18 cellular contexts compared by ENCODE assay signal in genomic region chrX:136636121-136636520, GRCh38. TPM values are rescaled to one million over a fixed set of nuclear protein-coding genes. Genes with fewer than 3 reads are reported as not detected.
DNase-seq lines count a peak whose midpoint lies in the region; ATAC-seq and TF ChIP-seq lines count a peak whose summit lies in the region.
"Had no signal": no experiment of that assay in that cellular context is flagged by ENCODE, and none has a peak within 500 bp of the region (broad histone marks: within the 10 kb centered on the region; RNA-seq: fewer than 3 reads in every experiment).

No MANE protein-coding gene starts in this region.

- no peaks in the 10 kb centered on the region for H3K79me1 ChIP-seq in mesenchymal stem cell (replicated peaks; ENCODE audit: low read length, poor library complexity, severe bottlenecking)

- H3K23ac ChIP-seq in mesenchymal stem cell (ENCODE audit: low read length in 2 of 2): no peak overlapping the region

- no peak overlapping the region for H4K8ac ChIP-seq in mesenchymal stem cell (ENCODE audit: low read length)

- no CpG with 5 or more reads among the region's 3 CpGs for WGBS in mesenchymal stem cell

- H3K9me3 Mint-ChIP-seq in activated CD4-positive, alpha-beta T cell treated with anti-CD3 and anti-CD28 coated beads, Interleukin-2, amount 10 ng/mL, durations not matched to agents 24 days and 14 days: no peaks in the 10 kb centered on the region
- no peaks in the 10 kb centered on the region for H3K9me3 Mint-ChIP-seq in WTC11
- H3K9me3 Mint-ChIP-seq: type B pancreatic cell had no signal

- intact Hi-C loops in activated CD4-positive, alpha-beta T cell treated with anti-CD3 and anti-CD28 coated beads, Interleukin-2, amount 10 ng/mL, durations not matched to agents 24 days and 14 days (cut with micrococcal nuclease): no loop called here

- no peak overlapping the region for H3K18ac ChIP-seq in mesenchymal stem cell (ENCODE audit: low read depth in 1 of 2, low read length in 2 of 2)

- H3K27me3 ChIP-seq in HAP-1 (ENCODE audit: low read depth): peaks cover 3% of the 10 kb centered on the region; the same call in 1 of the 2 replicates
- H3K27me3 ChIP-seq in mesenchymal stem cell (ENCODE audit: control insufficient read depth in 1 of 2, insufficient read depth in 1 of 2, low read length in 2 of 2): peaks cover 0 to 26% of the 10 kb centered on the region in 2 experiments
- H3K27me3 ChIP-seq: foreskin keratinocyte, sigmoid colon had no signal

- peak; percentile 93 for ATAC-seq in WTC11
- no peak for ATAC-seq in GM21526 (IDR thresholded peaks at IDR 0.05; ENCODE audit: low FRiP score, unreplicated experiment)
- ATAC-seq: foreskin keratinocyte had no signal

- no peak overlapping the region for H2AFZ ChIP-seq in mesenchymal stem cell (ENCODE audit: low read depth, low read length)

- H3K36me3 Mint-ChIP-seq in activated CD4-positive, alpha-beta T cell treated with anti-CD3 and anti-CD28 coated beads, Interleukin-2, amount 10 ng/mL, durations not matched to agents 24 days and 14 days (ENCODE audit: low read depth): peaks cover 4% of the 10 kb centered on the region
- H3K36me3 Mint-ChIP-seq in WTC11: no peaks in the 10 kb centered on the region
- H3K36me3 Mint-ChIP-seq: type B pancreatic cell had no signal

- H4K91ac ChIP-seq in mesenchymal stem cell (ENCODE audit: low read length): no peak overlapping the region

- H2BK15ac ChIP-seq in mesenchymal stem cell (ENCODE audit: low read depth, poor library complexity, severe bottlenecking): no peak overlapping the region

- DNase-seq in activated CD4-positive, alpha-beta T cell treated with anti-CD3 and anti-CD28 coated beads, Interleukin-2, amount 10 ng/mL, durations not matched to agents 24 days and 14 days: no peak
- no peak for DNase-seq in activated CD4-positive, alpha-beta T cell treated with anti-CD3 and anti-CD28 coated beads for 1 hour
- DNase-seq in HAP-1 (ENCODE audit: low spot score in 2 of 2) (peak; percentile 26 to 67), WTC11 (ENCODE audit: low spot score) (peak; percentile 40), iPS-NIHi11 (ENCODE audit: low spot score) (peak; percentile 41), mesenchymal stem cell (no peak), KBM-7 (no peak)
- DNase-seq: ACHN; caudate nucleus; foreskin keratinocyte; mammary epithelial cell; NCI-H2081; NK-92 treated with Interleukin-12 subunit alpha and Interleukin-12 subunit beta, amount 100 ng/mL, for 24 hours; Right ventricle myocardium superior; sigmoid colon; stimulated activated CD4-positive, alpha-beta T cell treated with anti-CD3 and anti-CD28 coated beads, Interleukin-4, amount 100 ng/mL, for 1 hour had no signal

- H3K4me3 ChIP-seq in HAP-1: no peak overlapping the region
- H3K4me3 ChIP-seq in mesenchymal stem cell (ENCODE audit: insufficient read depth in 1 of 2, low read depth in 1 of 2, low read length in 2 of 2): no peak overlapping the region
- H3K4me3 ChIP-seq: sigmoid colon had no signal

- no peak overlapping the region for H3K4ac ChIP-seq in mesenchymal stem cell (ENCODE audit: low read depth in 1 of 2, low read length in 2 of 2)

- H3K4me1 ChIP-seq in HAP-1 (no peaks in the 10 kb centered on the region; the same call in 1 of the 2 replicates), mesenchymal stem cell (ENCODE audit: control insufficient read depth, insufficient read depth, low read depth, low read length) (no peaks in the 10 kb centered on the region)
- H3K4me1 ChIP-seq: foreskin keratinocyte, sigmoid colon had no signal

- H2AK5ac ChIP-seq in mesenchymal stem cell (ENCODE audit: low read length, severe bottlenecking): no peak overlapping the region

- H3K9me3 ChIP-seq in HAP-1 (no peaks in the 10 kb centered on the region), mesenchymal stem cell (ENCODE audit: control insufficient read depth, low read length) (no peaks in the 10 kb centered on the region)
- H3K9me3 ChIP-seq: sigmoid colon had no signal

- H3K4me2 ChIP-seq in mesenchymal stem cell (ENCODE audit: low read length, poor library complexity, severe bottlenecking): no peak overlapping the region

- TF ChIP-seq CTCF in WTC11 (IDR thresholded peaks at IDR 0.05): no peak

- H2BK5ac ChIP-seq in mesenchymal stem cell (ENCODE audit: low read depth, low read length, poor library complexity, severe bottlenecking): no peak overlapping the region

- in situ Hi-C loops in HAP-1 (cut with MboI; ENCODE audit: low sequenced_read_pairs): no loop called here
- in situ Hi-C loops in KBM-7 (cut with MboI; ENCODE audit: low pct_unique_long_range_greater_than_20kb, low sequenced_read_pairs): no loop called here

- peak overlapping the region; percentile 91 for H3K27ac Mint-ChIP-seq in activated CD4-positive, alpha-beta T cell treated with anti-CD3 and anti-CD28 coated beads, Interleukin-2, amount 10 ng/mL, durations not matched to agents 24 days and 14 days
- H3K27ac Mint-ChIP-seq in WTC11: peak overlapping the region; percentile 78; the same call in 1 of the 2 replicates
- H3K27ac Mint-ChIP-seq: type B pancreatic cell had no signal

- H2BK12ac ChIP-seq in mesenchymal stem cell (ENCODE audit: low read length in 2 of 2): no peak overlapping the region

- no peak overlapping the region for H3K9ac ChIP-seq in mesenchymal stem cell (ENCODE audit: low read length)

- CTCF ChIA-PET in WTC11 (lab: Charles Lee): interaction anchor here (1.1 to 1.9 kb wide), 3 partner anchors 54 to 72 kb away, joined by 3 to 5 read pairs (median 4); no protein-coding TSS in a partner anchor

- H3K36me3 ChIP-seq in HAP-1 (replicated peaks): no peaks in the 10 kb centered on the region
- H3K36me3 ChIP-seq in mesenchymal stem cell (ENCODE audit: control insufficient read depth in 1 of 2, insufficient read depth in 2 of 2, low read depth in 1 of 2, low read length in 2 of 2): no peaks in the 10 kb centered on the region
- H3K36me3 ChIP-seq: sigmoid colon had no signal

- H2BK120ac ChIP-seq in mesenchymal stem cell (ENCODE audit: low read depth, low read length): no peak overlapping the region

- H3K27ac ChIP-seq in mesenchymal stem cell (ENCODE audit: low read length, poor library complexity, severe bottlenecking): no peak overlapping the region
- H3K27ac ChIP-seq: foreskin keratinocyte, sigmoid colon had no signal

- H3K14ac ChIP-seq in mesenchymal stem cell (ENCODE audit: low read length in 2 of 2): no peak overlapping the region

- H3K27me3 Mint-ChIP-seq in activated CD4-positive, alpha-beta T cell treated with anti-CD3 and anti-CD28 coated beads, Interleukin-2, amount 10 ng/mL, durations not matched to agents 24 days and 14 days: no peaks in the 10 kb centered on the region
- no peaks in the 10 kb centered on the region; the same call in 1 of the 2 replicates for H3K27me3 Mint-ChIP-seq in WTC11 (ENCODE audit: low read depth)
- H3K27me3 Mint-ChIP-seq: type B pancreatic cell had no signal

- peaks cover 58% of the 10 kb centered on the region for H3K4me1 Mint-ChIP-seq in activated CD4-positive, alpha-beta T cell treated with anti-CD3 and anti-CD28 coated beads, Interleukin-2, amount 10 ng/mL, durations not matched to agents 24 days and 14 days
- H3K4me1 Mint-ChIP-seq in WTC11: peaks cover 22% of the 10 kb centered on the region

- H3K4me3 Mint-ChIP-seq in activated CD4-positive, alpha-beta T cell treated with anti-CD3 and anti-CD28 coated beads, Interleukin-2, amount 10 ng/mL, durations not matched to agents 24 days and 14 days: peak overlapping the region; percentile 78
- peak overlapping the region; percentile 45 for H3K4me3 Mint-ChIP-seq in WTC11
- H3K4me3 Mint-ChIP-seq: type B pancreatic cell had no signal

- POLR2A ChIA-PET in WTC11 (lab: Charles Lee): no interaction called here

TF ChIP-seq in WTC11, 78 proteins besides CTCF, POLR2A, EP300 and RAD21:
- TF ChIP-seq ZNF317 (CRISPR knock-in tag; IDR thresholded peaks at IDR 0.05; ENCODE audit: borderline replicate concordance, low read depth): no peak

RNA-seq across cellular contexts. Expression of gene CD40LG, which starts 11.8 kb away (rescaled TPM):
- total RNA-seq in activated CD4-positive, alpha-beta T cell treated with anti-CD3 and anti-CD28 coated beads, Interleukin-2, amount 10 ng/mL, durations not matched to agents 24 days and 14 days: 178 and 181 TPM in 2 replicates
- total RNA-seq in WTC11 (2021): 0.11 TPM in 1 of 3 replicates, not detected in the others
- not detected for polyA plus RNA-seq in mesenchymal stem cell (2013, experiment 1 of 2)
- not detected for polyA plus RNA-seq in mesenchymal stem cell (2013, experiment 2 of 2)
- total RNA-seq: foreskin keratinocyte, mammary epithelial cell, Right ventricle myocardium superior had no signal
- polyA plus RNA-seq: foreskin keratinocyte, mammary epithelial cell had no signal

Comparison
In these comparisons a context has a peak if more than half of its experiments do, and no peak if none do; other contexts are left out.
1. DNase-seq: peak in HAP-1 (2 of 2), WTC11 (single experiment) and iPS-NIHi11 (single experiment); none in activated CD4-positive, alpha-beta T cell treated with anti-CD3 and anti-CD28 coated beads, Interleukin-2, amount 10 ng/mL, durations not matched to agents 24 days and 14 days (single experiment), activated CD4-positive, alpha-beta T cell treated with anti-CD3 and anti-CD28 coated beads for 1 hour (single experiment), mesenchymal stem cell (single experiment) and KBM-7 (single experiment).
2. RNA of gene CD40LG, which starts 11.8 kb away (total RNA-seq): 178 to 181 TPM in activated CD4-positive, alpha-beta T cell treated with anti-CD3 and anti-CD28 coated beads, Interleukin-2, amount 10 ng/mL, durations not matched to agents 24 days and 14 days; 0.11 TPM in WTC11; every median in the first group is over 100 times any median in the second.